ENCODE assay signal across 1 cellular context in genomic region chr15:57061696-57062095, GRCh38.
TF ChIP-seq lines count a peak whose summit lies in the region.

No MANE protein-coding gene starts in this region.

TF ChIP-seq in HepG2, 621 proteins besides CTCF, POLR2A, EP300 and RAD21 (continued from another document):
- TF ChIP-seq HOMEZ (CRISPR knock-in tag; IDR thresholded peaks at IDR 0.05; ENCODE audit: low read depth) (no peak), MYPOP (CRISPR knock-in tag; IDR thresholded peaks at IDR 0.05) (no peak), GLI4 (CRISPR knock-in tag; IDR thresholded peaks at IDR 0.05; ENCODE audit: borderline replicate concordance) (no peak), ZNF720 (CRISPR knock-in tag; IDR thresholded peaks at IDR 0.05) (no peak), GATAD1 (CRISPR knock-in tag; IDR thresholded peaks at IDR 0.05) (no peak)
